Comparison of ENCODE assay signal across 8 cellular contexts in genomic region chr15:64096486-64097431, GRCh38. TPM values are rescaled to one million over a fixed set of nuclear protein-coding genes. Genes with fewer than 3 reads are reported as not detected.
DNase-seq lines count a peak whose midpoint lies in the region; ATAC-seq, FAIRE-seq and TF ChIP-seq lines count a peak whose summit lies in the region.

No MANE protein-coding gene starts in this region.

- H3K27me3 ChIP-seq in pancreas, result no peaks in the 10 kb centered on the region

- no peak for TF ChIP-seq CTCF in GM12865 (IDR thresholded peaks at IDR 0.05; ENCODE audit: insufficient read depth, low read depth, low read length, missing control alignments)
- no peak for TF ChIP-seq CTCF in pancreas (IDR thresholded peaks at IDR 0.05)

- intact Hi-C loops in pancreas (cut with DNase I), result no loop called here

- DNase-seq in ACHN, result peak; percentile 55
- peak; percentile 31 for DNase-seq in GM12865 (ENCODE audit: low read depth)
- peak; percentile 66 to 73 for DNase-seq in erythroblast (lab: John Stamatoyannopoulos, UW)
- peak in 1 of 6 donors; percentile 21 for DNase-seq in pancreas

- H3K9me3 ChIP-seq in pancreas, result no peaks in the 10 kb centered on the region

- 1 to 3% methylated on average over 24 of the region's 24 CpGs for WGBS in pancreas, 2 donors

- ATAC-seq in SK-N-SH treated with all-trans-retinoic acid at 6 μM for 48 hours, result peak; percentile 3
- ATAC-seq in pancreas, result no peak
- no peak for ATAC-seq in GM18870 (IDR thresholded peaks at IDR 0.05; ENCODE audit: unreplicated experiment)
- no peak for ATAC-seq in GM18907 (IDR thresholded peaks at IDR 0.05; ENCODE audit: unreplicated experiment)
- ATAC-seq in HG03108 (IDR thresholded peaks at IDR 0.05; ENCODE audit: unreplicated experiment), result no peak

- no peaks in the 10 kb centered on the region for H3K36me3 ChIP-seq in pancreas

- H3K4me3 ChIP-seq in GM12865 (ENCODE audit: low read depth, low read length), result peak overlapping the region; percentile 85
- peak overlapping the region; percentile 67 to 97 (median 87) for H3K4me3 ChIP-seq in pancreas

- H3K27ac ChIP-seq in pancreas, result peak overlapping the region; percentile 59 to 85 (median 70)

- H3K4me1 ChIP-seq in pancreas, result peaks cover 3 to 45% (median 37%) of the 10 kb centered on the region in 3 donors

- no peak for FAIRE-seq in pancreas (lab: Jason Lieb, UNC)

- in situ Hi-C loops in ACHN (cut with HindIII; ENCODE audit: low pct_ligation_motif_present, low pct_unique_long_range_greater_than_20kb, low sequenced_read_pairs), result no loop called here

- no peak for TF ChIP-seq POLR2A in erythroblast (IDR thresholded peaks at IDR 0.05; ENCODE audit: low read length)

TF ChIP-seq in SK-N-SH treated with all-trans-retinoic acid at 6 μM for 48 hours, 23 proteins besides CTCF, POLR2A, EP300 and RAD21:
- TF ChIP-seq BACH2 (CRISPR knock-in tag; IDR thresholded peaks at IDR 0.05; ENCODE audit: borderline replicate concordance) (no peak), TCF4 (CRISPR knock-in tag; IDR thresholded peaks at IDR 0.05; ENCODE audit: borderline replicate concordance) (no peak), ZNF70 (CRISPR knock-in tag; IDR thresholded peaks at IDR 0.05) (no peak), ISL1 (CRISPR knock-in tag; IDR thresholded peaks at IDR 0.05) (no peak), PPARA (CRISPR knock-in tag; IDR thresholded peaks at IDR 0.05; ENCODE audit: borderline replicate concordance) (no peak), ZNF8 (CRISPR knock-in tag; IDR thresholded peaks at IDR 0.05) (no peak), CSDC2 (CRISPR knock-in tag; IDR thresholded peaks at IDR 0.05) (no peak), ZC3H10 (CRISPR knock-in tag; IDR thresholded peaks at IDR 0.05) (no peak), ZFP3 (CRISPR knock-in tag; IDR thresholded peaks at IDR 0.05) (no peak), GLIS3 (CRISPR knock-in tag; IDR thresholded peaks at IDR 0.05) (no peak)
TF ChIP-seq in SK-N-SH treated with all-trans-retinoic acid at 6 μM for 48 hours: peak in this region for 0.

RNA-seq across cellular contexts. Expression of gene SNX1, which starts 1.0 kb away (rescaled TPM):
- total RNA-seq in pancreas, result 10 to 100 TPM; 41.3 to 82.4 (median 49.5) TPM
- 10 to 100 TPM; 32.9 to 36.6 TPM for polyA plus RNA-seq in pancreas

RNA-seq across cellular contexts. Expression of gene CIAO2A, which starts 3.1 kb away (rescaled TPM):
- 10 to 100 TPM; 16.0 to 44.1 (median 26.3) TPM for total RNA-seq in pancreas
- polyA plus RNA-seq in pancreas, result 10 to 100 TPM; 42.0 to 61.2 TPM

RNA-seq across cellular contexts. Expression of gene DAPK2, which starts 50.5 kb away (rescaled TPM):
- 1 to 10 TPM; 2.1 to 8.0 (median 5.0) TPM for total RNA-seq in pancreas
- polyA plus RNA-seq in pancreas, result 1 to 10 TPM; 4.9 to 6.0 TPM

RNA-seq across cellular contexts. Expression of gene SNX22, which starts 54.8 kb away (rescaled TPM):
- 1 to 10 TPM in 3 of 6 donors, under 1 TPM in 3; 0.51 to 3.5 (median 1.0) TPM for total RNA-seq in pancreas
- 1 to 10 TPM; 1.4 to 4.0 TPM for polyA plus RNA-seq in pancreas
